ENCODE assay signal across 24 cellular contexts in the genomic region with DNA sequence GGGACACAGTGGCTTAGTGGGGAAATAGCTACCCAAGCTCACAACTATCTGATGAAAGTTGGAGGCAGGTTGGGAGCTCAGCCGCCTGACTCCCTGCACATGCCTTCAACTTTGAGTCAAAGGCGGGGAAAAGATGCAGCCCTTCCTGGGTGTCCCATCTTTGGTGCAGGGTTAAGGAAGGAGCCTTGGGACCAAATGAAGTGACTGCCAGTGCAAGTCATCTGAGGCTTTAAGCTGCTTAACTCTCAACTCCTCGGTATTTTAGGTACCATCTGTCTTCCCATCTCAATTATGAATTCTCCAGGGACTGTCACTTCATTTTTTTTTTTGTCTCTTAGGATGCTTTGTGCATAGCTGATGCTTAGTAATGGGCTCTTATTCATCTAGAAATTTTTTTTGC.
"Had no signal": no experiment of that assay in that cellular context is flagged by ENCODE, and none has a peak within 500 bp of the region (broad histone marks: within the 10 kb centered on the region; RNA-seq: fewer than 3 reads in every experiment).

No MANE protein-coding gene starts in this region.

- DNase-seq: activated B cell treated with CpG ODN at 0.5 μM for 24 hours; activated CD4-positive, alpha-beta memory T cell treated with anti-CD3 and anti-CD28 coated beads for 36 hours; activated CD4-positive, alpha-beta T cell treated with anti-CD3 and anti-CD28 coated beads, Interleukin-2, amount 10 ng/mL, durations not matched to agents 7 days and 5 days; activated CD8-positive, alpha-beta memory T cell treated with anti-CD3 and anti-CD28 coated beads for 24 hours; activated effector memory CD4-positive, alpha-beta T cell treated with anti-CD3 and anti-CD28 coated beads, Interleukin-2, amount 50 U/mL, for 16 hours; activated naive CD4-positive, alpha-beta T cell treated with Interleukin-2 at 50 U/mL for 16 hours; activated naive CD8-positive, alpha-beta T cell treated with anti-CD3 and anti-CD28 coated beads, Interleukin-2, amount 50 U/mL, for 24 hours; activated T-cell treated with anti-CD3 and anti-CD28 coated beads, Interleukin-2, amount 50 U/mL, for 4 hours; amniotic stem cell; NCI-H1092; NCI-H1417 treated with DMSO at 0.1 percent for 48 hours; NCI-H1694 treated with DMSO at 0.1 percent for 48 hours; NCI-H2029 treated with DMSO at 0.1 percent for 48 hours; NCI-H345; NCI-H510A; NCI-H748 treated with DMSO at 0.1 percent for 48 hours; NK-92 treated with Interleukin-12 subunit alpha and Interleukin-12 subunit beta, amount 100 ng/mL, for 24 hours; PC-3; SHP77 treated with DMSO at 0.1 percent for 48 hours had no signal

- H3K4me3 Mint-ChIP-seq: activated B cell treated with CpG ODN at 0.5 μM for 24 hours; activated CD4-positive, alpha-beta memory T cell treated with anti-CD3 and anti-CD28 coated beads for 36 hours; activated CD4-positive, alpha-beta T cell treated with anti-CD3 and anti-CD28 coated beads, Interleukin-2, amount 10 ng/mL, durations not matched to agents 7 days and 5 days; activated naive CD8-positive, alpha-beta T cell treated with anti-CD3 and anti-CD28 coated beads, Interleukin-2, amount 50 U/mL, for 24 hours; activated T-cell treated with anti-CD3 and anti-CD28 coated beads, Interleukin-2, amount 50 U/mL, for 4 hours; central memory CD8-positive, alpha-beta T cell; T-helper 1 cell treated with Interleukin-12 subunit alpha and Interleukin-12 subunit beta and Interleukin-4 antibody, amounts not matched to agents 30 μg/mL and 1 μg/mL, for 36 hours had no signal

- H3K9me3 Mint-ChIP-seq: activated B cell treated with CpG ODN at 0.5 μM for 24 hours; activated CD4-positive, alpha-beta memory T cell treated with anti-CD3 and anti-CD28 coated beads for 36 hours; activated CD4-positive, alpha-beta T cell treated with anti-CD3 and anti-CD28 coated beads, Interleukin-2, amount 10 ng/mL, durations not matched to agents 7 days and 5 days; activated naive CD4-positive, alpha-beta T cell treated with anti-CD3 and anti-CD28 coated beads, Interleukin-2, amount 50 U/mL, for 72 hours; activated naive CD8-positive, alpha-beta T cell treated with anti-CD3 and anti-CD28 coated beads, Interleukin-2, amount 50 U/mL, for 24 hours; activated T-cell treated with anti-CD3 and anti-CD28 coated beads, Interleukin-2, amount 50 U/mL, for 4 hours; brain; central memory CD8-positive, alpha-beta T cell; T-helper 1 cell treated with Interleukin-12 subunit alpha and Interleukin-12 subunit beta and Interleukin-4 antibody, amounts not matched to agents 30 μg/mL and 1 μg/mL, for 36 hours had no signal

- H3K36me3 Mint-ChIP-seq: activated CD4-positive, alpha-beta memory T cell treated with anti-CD3 and anti-CD28 coated beads for 36 hours; activated naive CD4-positive, alpha-beta T cell treated with anti-CD3 and anti-CD28 coated beads, Interleukin-2, amount 50 U/mL, for 72 hours; brain had no signal

- H3K27ac ChIP-seq: KMS-11 had no signal

- H3K9ac ChIP-seq: KMS-11 had no signal

- ATAC-seq: activated naive CD4-positive, alpha-beta T cell treated with anti-CD3 and anti-CD28 coated beads, Interleukin-2, amount 50 U/mL, for 72 hours; activated naive CD8-positive, alpha-beta T cell treated with anti-CD3 and anti-CD28 coated beads, Interleukin-2, amount 50 U/mL, for 24 hours; activated T-cell treated with anti-CD3 and anti-CD28 coated beads, Interleukin-2, amount 50 U/mL, for 4 hours; PC-3 had no signal

- H3K4me2 ChIP-seq: KMS-11 had no signal

- H3K27me3 Mint-ChIP-seq: brain had no signal

- H3K27ac Mint-ChIP-seq: activated B cell treated with CpG ODN at 0.5 μM for 24 hours; activated CD4-positive, alpha-beta memory T cell treated with anti-CD3 and anti-CD28 coated beads for 36 hours; activated CD4-positive, alpha-beta T cell treated with anti-CD3 and anti-CD28 coated beads, Interleukin-2, amount 10 ng/mL, durations not matched to agents 7 days and 5 days; activated naive CD8-positive, alpha-beta T cell treated with anti-CD3 and anti-CD28 coated beads, Interleukin-2, amount 50 U/mL, for 24 hours; T-helper 1 cell treated with Interleukin-12 subunit alpha and Interleukin-12 subunit beta and Interleukin-4 antibody, amounts not matched to agents 30 μg/mL and 1 μg/mL, for 36 hours had no signal

- H3K4me1 Mint-ChIP-seq: activated CD4-positive, alpha-beta T cell treated with anti-CD3 and anti-CD28 coated beads, Interleukin-2, amount 10 ng/mL, durations not matched to agents 7 days and 5 days; activated naive CD8-positive, alpha-beta T cell treated with anti-CD3 and anti-CD28 coated beads, Interleukin-2, amount 50 U/mL, for 24 hours; central memory CD8-positive, alpha-beta T cell had no signal
